Comparison of ENCODE assay signal across 19 cellular contexts in genomic region chr2:210616074-210616473, GRCh38.
"Had no signal": no experiment of that assay in that cellular context is flagged by ENCODE, and none has a peak within 500 bp of the region (broad histone marks: within the 10 kb centered on the region; RNA-seq: fewer than 3 reads in every experiment).

No MANE protein-coding gene starts in this region.

- H3K36me3 ChIP-seq: ascending aorta, cardiac muscle cell had no signal

- DNase-seq: activated CD4-positive, alpha-beta T cell treated with anti-CD3 and anti-CD28 coated beads for 48 hours; activated CD4-positive, alpha-beta T cell treated with anti-CD3 and anti-CD28 coated beads, Interleukin-2, amount 50 U/mL, for 4 hours; activated CD4-positive, CD25-positive, alpha-beta regulatory T cell treated with anti-CD3 and anti-CD28 coated beads, Interleukin-2, amount 50 U/mL, for 72 hours; activated CD8-positive, alpha-beta memory T cell treated with anti-CD3 and anti-CD28 coated beads, Interleukin-2, amount 50 U/mL, for 48 hours; activated CD8-positive, alpha-beta T cell treated with anti-CD3 and anti-CD28 coated beads, Interleukin-2, amount 10 ng/mL, durations not matched to agents 7 days and 5 days; activated naive CD4-positive, alpha-beta T cell treated with anti-CD3 and anti-CD28 coated beads, Interleukin-2, amount 50 U/mL, for 16 hours; activated naive CD8-positive, alpha-beta T cell treated with anti-CD3 and anti-CD28 coated beads, Interleukin-2, amount 10 ng/mL, durations not matched to agents 7 days and 5 days; activated T-cell treated with anti-CD3 and anti-CD28 coated beads, Interleukin-2, amount 50 U/mL, for 1 hour; NCI-H1092 treated with DMSO at 0.1 percent for 48 hours; NCI-H1417 treated with DMSO at 0.1 percent for 48 hours; NCI-H1694; NCI-H2029; NCI-H524; PC-9; SHP77 treated with DMSO at 0.1 percent for 48 hours had no signal

- H3K4me3 ChIP-seq: ascending aorta, cardiac muscle cell, PC-9 had no signal

- H3K9ac ChIP-seq: KMS-11 had no signal

- H3K27me3 ChIP-seq: ascending aorta, cardiac muscle cell had no signal

- H3K27ac ChIP-seq: cardiac muscle cell, KMS-11, PC-9 had no signal

- H3K9me3 ChIP-seq: ascending aorta had no signal

- H3K4me2 ChIP-seq: KMS-11, PC-9 had no signal

- H3K4me1 ChIP-seq: ascending aorta had no signal

- H2AFZ ChIP-seq: PC-9 had no signal

- ATAC-seq: activated CD8-positive, alpha-beta T cell treated with anti-CD3 and anti-CD28 coated beads, Interleukin-2, amount 10 ng/mL, durations not matched to agents 7 days and 5 days; WTC11 had no signal
